In genomic region chr3:196517919-196518318, GRCh38 we compare ENCODE assay signal across 16 cellular contexts. TPM values are rescaled to one million over a fixed set of nuclear protein-coding genes. Genes with fewer than 3 reads are reported as not detected.
A peak's percentile ranks its signal among the peaks of the same experiment; 100 is the strongest.
DNase-seq lines count a peak whose midpoint lies in the region; ATAC-seq and TF ChIP-seq lines count a peak whose summit lies in the region.
"Had no signal": no experiment of that assay in that cellular context is flagged by ENCODE, and none has a peak within 500 bp of the region (broad histone marks: within the 10 kb centered on the region; RNA-seq: fewer than 3 reads in every experiment).

No MANE protein-coding gene starts in this region.

- POLR2A ChIA-PET in activated CD4-positive, alpha-beta T cell treated with anti-CD3 and anti-CD28 coated beads for 36 hours (lab: Charles Lee), result no interaction called here

- TF ChIP-seq CTCF in Calu3 (IDR thresholded peaks at IDR 0.05; ENCODE audit: unreplicated experiment) (no peak), body of pancreas (IDR thresholded peaks at IDR 0.05) (no peak)

- DNase-seq in Calu3, result peak; percentile 36
- peak; percentile 81 for DNase-seq in NCI-H2196 (lab: John Stamatoyannopoulos, UW; ENCODE audit: unreplicated experiment)
- DNase-seq in body of pancreas, result peak in 3 of 4 donors; percentile 3 to 19 (median 8)
- no peak for DNase-seq in T-helper 2 cell treated with Interferon-gamma antibody and Interleukin-4, amounts not matched to agents 5 μg/mL and 100 μg/mL, for 36 hours (ENCODE audit: low spot score)
- no peak for DNase-seq in NCI-H82 treated with DMSO at 0.1 percent for 48 hours (lab: John Stamatoyannopoulos, UW; ENCODE audit: unreplicated experiment)
- no peak for DNase-seq in activated CD4-positive, alpha-beta T cell treated with anti-CD3 and anti-CD28 coated beads for 36 hours
- DNase-seq: activated CD4-positive, alpha-beta T cell treated with anti-CD3 and anti-CD28 coated beads, Interleukin-2, amount 50 U/mL, for 4 hours; H7; NCI-H2227 treated with DMSO at 0.1 percent for 48 hours had no signal

- H3K27me3 ChIP-seq in HUES48 (ENCODE audit: control insufficient read depth, insufficient read depth, low read length) (no peaks in the 10 kb centered on the region), body of pancreas (no peaks in the 10 kb centered on the region)
- H3K27me3 ChIP-seq: ascending aorta had no signal

- no peak for ATAC-seq in body of pancreas
- no peak for ATAC-seq in HG03354 (IDR thresholded peaks at IDR 0.05; ENCODE audit: poor library complexity, severe bottlenecking, unreplicated experiment)
- ATAC-seq in activated CD4-positive, alpha-beta T cell treated with anti-CD3 and anti-CD28 coated beads for 36 hours, result no peak
- ATAC-seq: Right ventricle myocardium inferior had no signal

- H3K4me1 Mint-ChIP-seq in Calu3 (ENCODE audit: low read depth, unreplicated experiment), result no peaks in the 10 kb centered on the region
- peaks cover 3% of the 10 kb centered on the region for H3K4me1 Mint-ChIP-seq in T-helper 2 cell treated with Interferon-gamma antibody and Interleukin-4, amounts not matched to agents 5 μg/mL and 100 μg/mL, for 36 hours (ENCODE audit: low read depth)
- no peaks in the 10 kb centered on the region for H3K4me1 Mint-ChIP-seq in activated CD4-positive, alpha-beta T cell treated with anti-CD3 and anti-CD28 coated beads for 36 hours
- H3K4me1 Mint-ChIP-seq: mesothelial cell of epicardium had no signal

- H3K4me1 ChIP-seq in HUES48 (ENCODE audit: control insufficient read depth, insufficient read depth, low read length) (no peaks in the 10 kb centered on the region), body of pancreas (no peaks in the 10 kb centered on the region)
- H3K4me1 ChIP-seq: ascending aorta had no signal

- CTCF ChIA-PET in Calu3 (lab: Charles Lee), result interaction anchor here (0.6 to 0.8 kb wide), 2 partner anchors 158 to 250 kb away, joined by 4 to 6 read pairs; no protein-coding TSS in a partner anchor
- CTCF ChIA-PET in activated CD4-positive, alpha-beta T cell treated with anti-CD3 and anti-CD28 coated beads for 36 hours (lab: Charles Lee), result interaction anchor here (0.6 to 3.0 kb wide), 6 partner anchors 10 to 264 kb away, joined by 3 to 24 read pairs (median 8); partner anchors contain the start of gene RNF168

- no peak overlapping the region for H3K4me3 Mint-ChIP-seq in Calu3 (ENCODE audit: low read depth, unreplicated experiment)
- H3K4me3 Mint-ChIP-seq in T-helper 2 cell treated with Interferon-gamma antibody and Interleukin-4, amounts not matched to agents 5 μg/mL and 100 μg/mL, for 36 hours, result no peak overlapping the region
- no peak overlapping the region for H3K4me3 Mint-ChIP-seq in activated CD4-positive, alpha-beta T cell treated with anti-CD3 and anti-CD28 coated beads for 36 hours
- H3K4me3 Mint-ChIP-seq: dendritic cell treated with granulocyte-macrophage colony-stimulating factor and Interleukin-4, amounts not matched to agents 40 ng/mL and 50 ng/mL, for 4 days; mesothelial cell of epicardium had no signal

- H3K9me3 ChIP-seq in HUES48 (ENCODE audit: control insufficient read depth, insufficient read depth, low read length) (peaks cover 48% of the 10 kb centered on the region), body of pancreas (peaks cover 0 to 27% (median 0%) of the 10 kb centered on the region in 3 donors)

- H3K27ac ChIP-seq in HUES48 (ENCODE audit: low read depth, low read length), result peak overlapping the region; percentile 89
- H3K27ac ChIP-seq in body of pancreas, result no peak overlapping the region
- H3K27ac ChIP-seq: ascending aorta had no signal

- peak overlapping the region; percentile 15; the same call in 1 of the 2 replicates for H3K4me3 ChIP-seq in HUES48 (ENCODE audit: low read depth, low read length)
- no peak overlapping the region for H3K4me3 ChIP-seq in body of pancreas
- H3K4me3 ChIP-seq: ascending aorta, skin epidermis had no signal

- H3K27me3 Mint-ChIP-seq in Calu3 (ENCODE audit: unreplicated experiment), result no peaks in the 10 kb centered on the region
- no peaks in the 10 kb centered on the region for H3K27me3 Mint-ChIP-seq in T-helper 2 cell treated with Interferon-gamma antibody and Interleukin-4, amounts not matched to agents 5 μg/mL and 100 μg/mL, for 36 hours (ENCODE audit: low read depth)
- H3K27me3 Mint-ChIP-seq in activated CD4-positive, alpha-beta T cell treated with anti-CD3 and anti-CD28 coated beads for 36 hours, result peaks cover 4% of the 10 kb centered on the region
- H3K27me3 Mint-ChIP-seq: dendritic cell treated with granulocyte-macrophage colony-stimulating factor and Interleukin-4, amounts not matched to agents 40 ng/mL and 50 ng/mL, for 4 days had no signal

- no peak overlapping the region for H3K27ac Mint-ChIP-seq in Calu3 (ENCODE audit: unreplicated experiment)
- H3K27ac Mint-ChIP-seq in T-helper 2 cell treated with Interferon-gamma antibody and Interleukin-4, amounts not matched to agents 5 μg/mL and 100 μg/mL, for 36 hours, result no peak overlapping the region
- H3K27ac Mint-ChIP-seq in activated CD4-positive, alpha-beta T cell treated with anti-CD3 and anti-CD28 coated beads for 36 hours, result no peak overlapping the region
- H3K27ac Mint-ChIP-seq: dendritic cell treated with granulocyte-macrophage colony-stimulating factor and Interleukin-4, amounts not matched to agents 40 ng/mL and 50 ng/mL, for 4 days; mesothelial cell of epicardium had no signal

- peaks cover 16% of the 10 kb centered on the region for H3K9me3 Mint-ChIP-seq in Calu3 (ENCODE audit: low read depth, unreplicated experiment)
- H3K9me3 Mint-ChIP-seq in T-helper 2 cell treated with Interferon-gamma antibody and Interleukin-4, amounts not matched to agents 5 μg/mL and 100 μg/mL, for 36 hours, result peaks cover 58% of the 10 kb centered on the region
- peaks cover 27% of the 10 kb centered on the region for H3K9me3 Mint-ChIP-seq in activated CD4-positive, alpha-beta T cell treated with anti-CD3 and anti-CD28 coated beads for 36 hours (ENCODE audit: low read depth)

- intact Hi-C loops in Calu3 (cut with micrococcal nuclease; ENCODE audit: unreplicated experiment) (no loop called here), body of pancreas (cut with DNase I) (no loop called here)
- intact Hi-C loops in activated CD4-positive, alpha-beta T cell treated with anti-CD3 and anti-CD28 coated beads for 36 hours (cut with DNase I, micrococcal nuclease), result loop anchor here in 1 of 2 experiments (2.0 kb wide), 1 partner anchor 667 kb away; no protein-coding TSS in a partner anchor

- BruUV-seq in Calu3 (replicated peaks; lab: Mats Ljungman, UMichigan), result no TSS peak

- H3K36me3 ChIP-seq in HUES48 (ENCODE audit: control insufficient read depth, insufficient read depth, low read length), result no peaks in the 10 kb centered on the region
- H3K36me3 ChIP-seq in body of pancreas (replicated peaks in 1 of 2; ENCODE audit: insufficient read depth in 1 of 2, low read depth in 2 of 2), result no peaks in the 10 kb centered on the region
- H3K36me3 ChIP-seq: ascending aorta had no signal

- no peak overlapping the region; the same call in 1 of the 2 replicates for H3K9ac ChIP-seq in HUES48 (ENCODE audit: low read depth, low read length)

- no peak for TF ChIP-seq POLR2A in body of pancreas (IDR thresholded peaks at IDR 0.05)

- WGBS in body of pancreas, 2 donors, result 45 to 66% methylated on average over 2 of the region's 2 CpGs

- no peaks in the 10 kb centered on the region for H3K36me3 Mint-ChIP-seq in Calu3 (ENCODE audit: insufficient read depth, unreplicated experiment)
- H3K36me3 Mint-ChIP-seq in T-helper 2 cell treated with Interferon-gamma antibody and Interleukin-4, amounts not matched to agents 5 μg/mL and 100 μg/mL, for 36 hours (ENCODE audit: low read depth), result peaks cover 17% of the 10 kb centered on the region
- H3K36me3 Mint-ChIP-seq in activated CD4-positive, alpha-beta T cell treated with anti-CD3 and anti-CD28 coated beads for 36 hours (ENCODE audit: low read depth), result peaks cover 7% of the 10 kb centered on the region

RNA-seq across cellular contexts. Expression of gene SMCO1, which starts 2.8 kb away (rescaled TPM):
- total RNA-seq in Calu3 (2022) (not detected in 2 replicates), body of pancreas (not detected)
- total RNA-seq in activated CD4-positive, alpha-beta T cell treated with anti-CD3 and anti-CD28 coated beads for 36 hours, result not detected
- total RNA-seq: ascending aorta, H7, mesothelial cell of epicardium had no signal

RNA-seq across cellular contexts. Expression of gene RNF168, which starts 14.4 kb away (rescaled TPM):
- total RNA-seq in Calu3 (2022) (26.4 and 29.2 TPM in 2 replicates), body of pancreas (1 to 10 TPM; 7.0 to 8.9 TPM)
- 10 to 100 TPM; 20.8 to 21.8 TPM for total RNA-seq in activated CD4-positive, alpha-beta T cell treated with anti-CD3 and anti-CD28 coated beads for 36 hours

RNA-seq across cellular contexts. Expression of gene WDR53, which starts 50.4 kb away (rescaled TPM):
- total RNA-seq in Calu3 (2022) (20.3 and 23.9 TPM in 2 replicates), body of pancreas (1 to 10 TPM in 1 of 2 donors, under 1 TPM in 1; 0.66 to 4.2 TPM)
- 10 to 100 TPM; 12.8 to 21.4 TPM for total RNA-seq in activated CD4-positive, alpha-beta T cell treated with anti-CD3 and anti-CD28 coated beads for 36 hours

RNA-seq across cellular contexts. Expression of gene FBXO45, which starts 50.5 kb away (rescaled TPM):
- total RNA-seq in Calu3 (2022) (10.8 and 12.1 TPM in 2 replicates), body of pancreas (1 to 10 TPM; 1.3 to 4.4 TPM)
- 10 to 100 TPM; 12.7 to 16.2 TPM for total RNA-seq in activated CD4-positive, alpha-beta T cell treated with anti-CD3 and anti-CD28 coated beads for 36 hours

Comparison
In these comparisons a context has a peak if more than half of its experiments do, and no peak if none do; other contexts are left out.
1. DNase-seq: peak in Calu3 (single experiment), NCI-H2196 (single experiment) and body of pancreas (3 of 4); none in T-helper 2 cell treated with Interferon-gamma antibody and Interleukin-4, amounts not matched to agents 5 μg/mL and 100 μg/mL, for 36 hours (single experiment), NCI-H82 treated with DMSO at 0.1 percent for 48 hours (single experiment) and activated CD4-positive, alpha-beta T cell treated with anti-CD3 and anti-CD28 coated beads for 36 hours (single experiment).